In genomic region chr7:24245362-24245761, GRCh38 we compare ENCODE assay signal across 15 cellular contexts.
DNase-seq lines count a peak whose midpoint lies in the region; ATAC-seq lines count a peak whose summit lies in the region.
"Had no signal": no experiment of that assay in that cellular context is flagged by ENCODE, and none has a peak within 500 bp of the region (broad histone marks: within the 10 kb centered on the region; RNA-seq: fewer than 3 reads in every experiment).

No MANE protein-coding gene starts in this region.

- ATAC-seq in GM18870 (IDR thresholded peaks at IDR 0.05; ENCODE audit: unreplicated experiment) = peak; percentile 81
- peak; percentile 92 for ATAC-seq in GM21576 (IDR thresholded peaks at IDR 0.05; ENCODE audit: unreplicated experiment)
- peak; percentile 82 for ATAC-seq in HG03139 (IDR thresholded peaks at IDR 0.05; ENCODE audit: unreplicated experiment)
- ATAC-seq: activated CD4-positive, alpha-beta T cell treated with anti-CD3 and anti-CD28 coated beads for 36 hours; heart right ventricle had no signal

- DNase-seq in fibroblast of peridontal ligament (ENCODE audit: extremely low read depth) (peak; percentile 1), hepatic stellate cell (ENCODE audit: low spot score) (no peak), hypothalamus (lab: John Stamatoyannopoulos, UW) (no peak)
- no peak for DNase-seq in activated CD4-positive, alpha-beta T cell treated with anti-CD3 and anti-CD28 coated beads, Interleukin-2, amount 50 U/mL, for 1 hour
- no peak for DNase-seq in activated CD8-positive, alpha-beta memory T cell treated with anti-CD3 and anti-CD28 coated beads, Interleukin-2, amount 50 U/mL, for 4 hours
- DNase-seq: activated CD4-positive, alpha-beta T cell treated with anti-CD3 and anti-CD28 coated beads for 36 hours; GDM1; heart right ventricle; left ventricle myocardium inferior; OCI-M1; sigmoid colon; SW 1271 had no signal
